In the genomic region with DNA sequence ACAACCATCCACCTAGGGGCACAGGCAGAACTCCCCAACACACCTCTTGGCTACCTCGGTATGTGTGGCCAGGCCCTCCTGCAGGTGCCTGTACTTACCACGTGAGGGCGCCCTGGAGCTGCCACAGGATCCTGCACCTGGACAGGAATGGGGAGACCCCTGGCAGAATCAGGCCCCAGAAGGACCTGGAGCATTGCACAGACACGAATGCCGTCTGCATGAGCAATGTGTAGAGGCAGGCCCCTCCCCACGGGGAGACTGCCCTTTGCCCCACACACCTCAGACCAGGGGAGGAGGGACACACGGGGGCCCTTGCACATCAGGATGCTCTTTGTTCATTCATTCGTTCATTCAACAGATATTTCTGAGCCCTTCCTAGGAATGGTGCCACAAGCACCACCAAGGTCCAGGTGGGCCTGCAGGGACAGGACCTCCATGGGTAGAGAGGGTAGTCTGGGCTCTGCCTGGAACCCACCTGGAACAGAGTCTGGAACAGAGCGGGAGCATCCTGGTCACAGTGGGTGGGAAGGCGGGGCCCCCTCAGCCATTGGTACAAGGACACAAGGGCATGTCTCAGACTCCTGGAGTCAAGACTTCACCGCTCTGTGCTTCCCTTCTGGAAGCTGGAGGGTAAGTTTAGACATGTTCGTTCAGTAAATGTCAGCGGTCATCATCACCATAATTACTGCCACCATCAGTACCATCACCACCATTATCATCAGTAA, we compare ENCODE assay signal across 8 cellular contexts.
DNase-seq lines count a peak whose midpoint lies in the region; ATAC-seq, FAIRE-seq and TF ChIP-seq lines count a peak whose summit lies in the region.

No MANE protein-coding gene starts in this region.

- no peaks in the 10 kb centered on the region for H3K79me2 ChIP-seq in SU-DHL-6 (ENCODE audit: insufficient read depth, low read length)

- no peak overlapping the region for H2AFZ ChIP-seq in SU-DHL-6 (ENCODE audit: low read depth, low read length, severe bottlenecking)

- no peak overlapping the region for H3K27ac ChIP-seq in SU-DHL-6 (ENCODE audit: low read depth, low read length)

- H3K4me2 ChIP-seq in SU-DHL-6 (ENCODE audit: low read depth, low read length, poor library complexity, severe bottlenecking) = no peak overlapping the region

- no peak for ATAC-seq in HG03097 (IDR thresholded peaks at IDR 0.05; ENCODE audit: low FRiP score, unreplicated experiment)
- no peak for ATAC-seq in GM21723 (IDR thresholded peaks at IDR 0.05; ENCODE audit: unreplicated experiment)

- no peak for TF ChIP-seq POLR2A in H54 (IDR thresholded peaks at IDR 0.05; ENCODE audit: low read depth, low read length)

- DNase-seq in CD1c-positive myeloid dendritic cell (ENCODE audit: extremely low spot score) (peak; percentile 49), H54 (ENCODE audit: insufficient read length, low spot score) (peak; percentile 72), astrocyte of the hippocampus (ENCODE audit: low read depth, low spot score) (peak; percentile 58), kidney tubule cell (ENCODE audit: low spot score) (peak; percentile 57)
- peak; percentile 14 for DNase-seq in stimulated activated CD8-positive, alpha-beta memory T cell treated with anti-CD3 and anti-CD28 coated beads, Interleukin-12 subunit alpha, Interleukin-12 subunit beta, amount 100 ng/mL, for 1 hour (ENCODE audit: low read depth)

- H4K20me1 ChIP-seq in SU-DHL-6 (ENCODE audit: low read depth, low read length) = no peaks in the 10 kb centered on the region

- TF ChIP-seq CTCF in SU-DHL-6 (IDR thresholded peaks at IDR 0.05; ENCODE audit: insufficient read depth, low read length, poor library complexity, severe bottlenecking) = peak; percentile 68

- no peak overlapping the region for H3K4me3 ChIP-seq in SU-DHL-6 (ENCODE audit: insufficient read depth, low read length, poor library complexity, severe bottlenecking)

- no peaks in the 10 kb centered on the region for H3K27me3 ChIP-seq in SU-DHL-6 (ENCODE audit: low read length)

- no peaks in the 10 kb centered on the region for H3K9me3 ChIP-seq in SU-DHL-6 (ENCODE audit: insufficient read depth, low read length)

- no peak for FAIRE-seq in H54 (lab: Jason Lieb, UNC)

- no peak overlapping the region for H3K9ac ChIP-seq in SU-DHL-6 (ENCODE audit: low read length)

- no peaks in the 10 kb centered on the region for H3K36me3 ChIP-seq in SU-DHL-6 (ENCODE audit: low read length)

- H3K9me2 ChIP-seq in SU-DHL-6 (replicated peaks; ENCODE audit: insufficient read depth, low read length) = no peaks in the 10 kb centered on the region

- no peaks in the 10 kb centered on the region for H3F3A ChIP-seq in SU-DHL-6 (ENCODE audit: insufficient read depth)

Comparison
In these comparisons a context has a peak if more than half of its experiments do, and no peak if none do; other contexts are left out.
1. DNase-seq: peak in every context shown above with its lines; median percentile 72 in H54; 58 in astrocyte of the hippocampus; 57 in kidney tubule cell; 49 in CD1c-positive myeloid dendritic cell; 14 in stimulated activated CD8-positive, alpha-beta memory T cell treated with anti-CD3 and anti-CD28 coated beads, Interleukin-12 subunit alpha, Interleukin-12 subunit beta, amount 100 ng/mL, for 1 hour.